ENCODE assay signal across 25 cellular contexts in genomic region chr16:86896976-86897375, GRCh38.
"Had no signal": no experiment of that assay in that cellular context is flagged by ENCODE, and none has a peak within 500 bp of the region (broad histone marks: within the 10 kb centered on the region; RNA-seq: fewer than 3 reads in every experiment).

No MANE protein-coding gene starts in this region.

- H3K79me2 ChIP-seq: hepatocyte had no signal

- H3K9me3 ChIP-seq: colonic mucosa, esophagus squamous epithelium, gastrocnemius medialis, left lung had no signal

- H3K36me3 ChIP-seq: colonic mucosa, esophagus squamous epithelium, gastrocnemius medialis, left lung had no signal

- H3K4me1 Mint-ChIP-seq: immature natural killer cell, memory B cell had no signal

- H3K4me2 ChIP-seq: hepatocyte had no signal

- H3K36me3 Mint-ChIP-seq: immature natural killer cell, memory B cell had no signal

- ATAC-seq: effector memory CD8-positive, alpha-beta T cell; esophagus mucosa; gastrocnemius medialis; left cardiac atrium; left lung; left ventricle myocardium superior had no signal

- H3K9me3 Mint-ChIP-seq: dendritic cell treated with granulocyte-macrophage colony-stimulating factor and Interleukin-4, amounts not matched to agents 40 ng/mL and 50 ng/mL, for 4 days; effector memory CD8-positive, alpha-beta T cell; endodermal cell; immature natural killer cell; memory B cell had no signal

- H3K4me1 ChIP-seq: colonic mucosa, esophagus squamous epithelium, left lung had no signal

- H2AFZ ChIP-seq: hepatocyte had no signal

- H3K27ac ChIP-seq: colonic mucosa, epithelial cell of prostate, esophagus squamous epithelium, gastrocnemius medialis, hepatocyte, left lung had no signal

- H3K27me3 ChIP-seq: colonic mucosa, gastrocnemius medialis had no signal

- DNase-seq: colonic mucosa; cortex of kidney; effector CD8-positive, alpha-beta T cell; effector memory CD8-positive, alpha-beta T cell; endodermal cell; erythroblast; esophagus squamous epithelium; foreskin fibroblast; foreskin melanocyte; gastrocnemius medialis; glutamatergic neuron; hypothalamus; immature natural killer cell; left cardiac atrium; left lung; left ventricle myocardium superior; mammary epithelial cell; mesendoderm; midbrain had no signal

- H3K4me3 Mint-ChIP-seq: dendritic cell treated with granulocyte-macrophage colony-stimulating factor and Interleukin-4, amounts not matched to agents 40 ng/mL and 50 ng/mL, for 4 days; effector memory CD8-positive, alpha-beta T cell; endodermal cell; immature natural killer cell; memory B cell had no signal

- H3K4me3 ChIP-seq: colonic mucosa, esophagus squamous epithelium, gastrocnemius medialis, hepatocyte, left lung, lung had no signal

- H3K27ac Mint-ChIP-seq: dendritic cell treated with granulocyte-macrophage colony-stimulating factor and Interleukin-4, amounts not matched to agents 40 ng/mL and 50 ng/mL, for 4 days; effector memory CD8-positive, alpha-beta T cell; endodermal cell; immature natural killer cell; memory B cell had no signal
